ENCODE assay signal across 8 cellular contexts in the genomic region with DNA sequence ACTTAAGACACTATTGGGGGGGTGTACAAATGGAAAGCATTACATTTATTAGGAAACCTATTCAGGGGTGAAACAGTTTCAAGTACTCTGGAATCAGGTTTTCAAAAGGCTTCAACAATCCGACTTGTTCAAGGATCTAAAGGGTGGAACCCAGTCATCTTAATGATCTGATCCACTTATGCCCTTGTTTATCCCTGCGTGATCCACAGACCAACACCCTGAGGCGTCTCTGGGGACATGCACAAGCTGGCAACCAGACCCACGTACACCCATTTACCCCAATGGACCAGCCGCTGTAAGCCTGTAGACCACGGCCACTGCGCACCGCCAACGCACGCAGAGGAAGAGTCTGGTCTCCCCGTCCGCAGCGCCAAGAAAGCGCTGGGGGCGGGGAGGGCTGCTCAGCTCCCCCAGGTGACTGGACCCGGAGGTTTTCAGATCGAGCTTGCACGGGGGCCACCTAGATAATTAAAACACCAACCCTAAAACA. TPM values are rescaled to one million over a fixed set of nuclear protein-coding genes. Genes with fewer than 3 reads are reported as not detected.
DNase-seq lines count a peak whose midpoint lies in the region; ATAC-seq and TF ChIP-seq lines count a peak whose summit lies in the region.

No MANE protein-coding gene starts in this region.

- H3K4ac ChIP-seq in IMR-90 (ENCODE audit: low read depth, low read length), result peak overlapping the region; percentile 12; the same call in 1 of the 2 replicates

- no peak overlapping the region for H2BK120ac ChIP-seq in IMR-90 (ENCODE audit: low read depth, low read length)

- no peak overlapping the region for H4K91ac ChIP-seq in IMR-90 (ENCODE audit: insufficient read depth, low read depth, low read length)

- peak overlapping the region; percentile 87 for H3K4me2 ChIP-seq in IMR-90 (ENCODE audit: low read depth, low read length)
- peak overlapping the region; percentile 98 for H3K4me2 ChIP-seq in smooth muscle cell

- H3K4me3 ChIP-seq in AG04450 (ENCODE audit: low read depth, low read length) (peak overlapping the region; percentile 69), IMR-90 (ENCODE audit: insufficient read depth, low read depth, low read length) (peak overlapping the region; percentile 88), iPS-11a (ENCODE audit: low read depth, low read length) (peak overlapping the region; percentile 85), smooth muscle cell (peak overlapping the region; percentile 72)

- H3K4me1 ChIP-seq in IMR-90 (ENCODE audit: control insufficient read depth, insufficient read depth, low read length) (peaks cover 11% of the 10 kb centered on the region), smooth muscle cell (ENCODE audit: low read depth) (peaks cover 12% of the 10 kb centered on the region)

- peak overlapping the region; percentile 84 for H3K27ac ChIP-seq in AG04450 (ENCODE audit: low read depth, low read length)
- H3K27ac ChIP-seq in IMR-90 (ENCODE audit: insufficient read depth, low read length), result peak overlapping the region; percentile 94
- H3K27ac ChIP-seq in smooth muscle cell (ENCODE audit: low read depth), result peak overlapping the region; percentile 88

- H2AFZ ChIP-seq in IMR-90 (replicated peaks; ENCODE audit: low read length, poor library complexity) (peak overlapping the region; percentile 89), smooth muscle cell (ENCODE audit: low read depth) (no peak overlapping the region)

- no peak overlapping the region for H2BK20ac ChIP-seq in IMR-90 (ENCODE audit: low read depth, low read length)

- CTCF ChIA-PET in AG04450 (lab: Charles Lee), result interaction anchor here (0.5 to 1.0 kb wide), 3 partner anchors 12 to 101 kb away, joined by 3 to 4 read pairs (median 3); partner anchors contain the start of gene HNRNPF
- CTCF ChIA-PET in IMR-90 (lab: Yijun Ruan, JAX), result no interaction called here

- H3K79me1 ChIP-seq in IMR-90 (ENCODE audit: low read depth in 1 of 2, low read length in 2 of 2), result peaks cover 12 to 59% of the 10 kb centered on the region in 2 experiments

- ATAC-seq in IMR-90 (ENCODE audit: low read depth), result peak; percentile 3; the same call in 1 of the 2 replicates
- ATAC-seq in GM18867 (IDR thresholded peaks at IDR 0.05; ENCODE audit: unreplicated experiment), result no peak

- no peak for TF ChIP-seq POLR2A in IMR-90 (IDR thresholded peaks at IDR 0.05; ENCODE audit: low read depth, low read length)

- intact Hi-C loops in IMR-90 (cut with micrococcal nuclease), result loop anchor here (2.0 kb wide), 1 partner anchor 41 kb away; the partner anchor contains the start of gene ZNF487

- H3K9me1 ChIP-seq in IMR-90 (ENCODE audit: insufficient read depth, low read length), result peaks cover 13% of the 10 kb centered on the region

- in situ Hi-C loops in IMR-90 (cut with MboI; ENCODE audit: low sequenced_read_pairs), result no loop called here

- H3K79me2 ChIP-seq in smooth muscle cell (ENCODE audit: low read depth), result peaks cover 94% of the 10 kb centered on the region

- BruUV-seq in IMR-90 (replicated peaks; lab: Mats Ljungman, UMichigan), result no TSS peak

- TF ChIP-seq CTCF in AG04450 (IDR thresholded peaks at IDR 0.05; ENCODE audit: low read depth, low read length) (no peak), IMR-90 (conservative IDR thresholded peaks at IDR 0.05; ENCODE audit: low read depth, low read length) (no peak), smooth muscle cell (IDR thresholded peaks at IDR 0.05; ENCODE audit: borderline replicate concordance, insufficient read depth, poor library complexity, severe bottlenecking) (no peak)

- no peak for TF ChIP-seq RAD21 in IMR-90 (IDR thresholded peaks at IDR 0.05; ENCODE audit: low read length)

- H3K18ac ChIP-seq in IMR-90 (ENCODE audit: low read depth, low read length), result no peak overlapping the region

- WGBS in IMR-90 (ENCODE audit: extremely low coverage in 2 of 2, insufficient read length in 1 of 2), 2 experiments, result no CpG with 5 or more reads among the region's 18 CpGs
- WGBS in smooth muscle cell (ENCODE audit: low lambda C conversion rate), result 7% methylated on average over 18 of the region's 18 CpGs

- no peak overlapping the region for H2BK15ac ChIP-seq in IMR-90 (ENCODE audit: low read depth, low read length)

- H3K9me3 ChIP-seq in AG04450 (ENCODE audit: control insufficient read depth, insufficient read depth, low read length), result no peaks in the 10 kb centered on the region
- H3K9me3 ChIP-seq in IMR-90 (ENCODE audit: control insufficient read depth, insufficient read depth, low read length), result no peaks in the 10 kb centered on the region
- H3K9me3 ChIP-seq in smooth muscle cell (replicated peaks; ENCODE audit: low read depth), result no peaks in the 10 kb centered on the region

- H2AK5ac ChIP-seq in IMR-90 (ENCODE audit: low read depth, low read length), result no peak overlapping the region

- dilution Hi-C loops in IMR-90 (cut with HindIII; ENCODE audit: low sequenced_read_pairs, unreplicated experiment), result no loop called here

- H2BK5ac ChIP-seq in IMR-90 (ENCODE audit: low read depth, low read length, poor library complexity, severe bottlenecking), result no peak overlapping the region

- no peaks in the 10 kb centered on the region for H3K27me3 ChIP-seq in AG04450 (ENCODE audit: control insufficient read depth, insufficient read depth, low read length)
- no peaks in the 10 kb centered on the region for H3K27me3 ChIP-seq in IMR-90 (ENCODE audit: control insufficient read depth, insufficient read depth, low read length)
- no peaks in the 10 kb centered on the region for H3K27me3 ChIP-seq in smooth muscle cell (ENCODE audit: low read depth)

- 0 out of 2 replicates have a peak overlapping the region, but pooled peaks have one; percentile 43 for H3K56ac ChIP-seq in IMR-90 (ENCODE audit: extremely low read depth, insufficient read depth, low read length)

- H3K9ac ChIP-seq in IMR-90 (ENCODE audit: low read depth, low read length), result peak overlapping the region; percentile 84
- H3K9ac ChIP-seq in smooth muscle cell (ENCODE audit: low read depth), result peak overlapping the region; percentile 82

- peaks cover 17% of the 10 kb centered on the region for H3F3A ChIP-seq in smooth muscle cell (ENCODE audit: low read depth)

- H2AK9ac ChIP-seq in IMR-90 (replicated peaks; ENCODE audit: low read depth, low read length, poor library complexity), result peak overlapping the region; percentile 97

- H3K36me3 ChIP-seq in IMR-90 (ENCODE audit: control insufficient read depth, insufficient read depth, low read length) (peaks cover 29% of the 10 kb centered on the region), smooth muscle cell (ENCODE audit: low read depth) (no peaks in the 10 kb centered on the region)

- no peak for DNase-seq in AG04450 (ENCODE audit: low read depth, low spot score)
- peak; percentile 28 for DNase-seq in IMR-90
- peak; percentile 30 for DNase-seq in activated T-helper 9 cell treated with anti-CD3 and anti-CD28 coated beads, Interleukin-2, amount 50 U/mL, for 16 hours (ENCODE audit: low read depth)
- no peak for DNase-seq in smooth muscle cell (lab: John Stamatoyannopoulos, UW; ENCODE audit: unreplicated experiment)
- no peak for DNase-seq in DMS79 treated with DMSO at 0.1 percent for 48 hours (lab: John Stamatoyannopoulos, UW)
- no peak for DNase-seq in globus pallidus (ENCODE audit: low spot score)

- H4K8ac ChIP-seq in IMR-90 (ENCODE audit: low read depth in 2 of 2, low read length in 2 of 2), result peak overlapping the region in 1 of 2 experiments; percentile 4; a peak in 1 of 4 replicates

- POLR2A ChIA-PET in AG04450 (lab: Yijun Ruan, JAX), result interaction anchor here (0.6 to 2.3 kb wide), 5 partner anchors 8 to 65 kb away, joined by 3 to 21 read pairs (median 7); partner anchors contain the start of gene HNRNPF
- POLR2A ChIA-PET in IMR-90 (lab: Charles Lee; ENCODE audit: unreplicated experiment), result no interaction called here

- peak overlapping the region; percentile 79 for H3K23ac ChIP-seq in IMR-90 (ENCODE audit: low read depth, low read length)

- peak overlapping the region; percentile 88; the same call in 1 of the 2 replicates for H3K14ac ChIP-seq in IMR-90 (replicated peaks; ENCODE audit: low read depth, low read length)

- H4K5ac ChIP-seq in IMR-90 (ENCODE audit: low read depth, low read length), result no peak overlapping the region

- peaks cover 84% of the 10 kb centered on the region for H4K20me1 ChIP-seq in IMR-90 (ENCODE audit: insufficient read depth, low read length)
- peaks cover 99% of the 10 kb centered on the region for H4K20me1 ChIP-seq in smooth muscle cell (ENCODE audit: low read depth)

TF ChIP-seq in IMR-90, 13 proteins besides CTCF, POLR2A, EP300 and RAD21 (continues in another document):
- no peak for TF ChIP-seq CEBPB (IDR thresholded peaks at IDR 0.05; ENCODE audit: low read depth, low read length)
- TF ChIP-seq RFX5 (IDR thresholded peaks at IDR 0.05; ENCODE audit: low read depth, low read length), result no peak
- TF ChIP-seq RCOR1 (IDR thresholded peaks at IDR 0.05; ENCODE audit: insufficient replicate concordance, low read length), result no peak
- no peak for TF ChIP-seq FOS (IDR thresholded peaks at IDR 0.05; ENCODE audit: low read depth, low read length)
- no peak for TF ChIP-seq MAZ (IDR thresholded peaks at IDR 0.05; ENCODE audit: borderline replicate concordance, low read depth, low read length)
- TF ChIP-seq CHD1 (IDR thresholded peaks at IDR 0.05; ENCODE audit: low read depth, low read length), result no peak
- TF ChIP-seq MAFK (IDR thresholded peaks at IDR 0.05; ENCODE audit: low read depth, low read length), result no peak

RNA-seq across cellular contexts. Expression of gene HNRNPF, which starts 13.4 kb away (rescaled TPM):
- polyA plus RNA-seq in AG04450 (2011; rRNA removed) (160 and 178 TPM in 2 replicates), IMR-90 (2012; rRNA removed) (147 and 169 TPM in 2 replicates), smooth muscle cell (71.9 and 83.9 TPM in 2 replicates)
- 191 and 197 TPM in 2 replicates for polyA minus RNA-seq in AG04450 (2011; rRNA and poly(A)+ RNA removed)
- total RNA-seq in IMR-90 (2012; rRNA removed) (207 and 276 TPM in 2 replicates), smooth muscle cell (112 and 119 TPM in 2 replicates)
- polyA plus RNA-seq in IMR-90 (2012; cell fraction: cytosol; rRNA removed), result 75.0 and 90.4 TPM in 2 replicates
- polyA plus RNA-seq in IMR-90 (2012; cell fraction: nucleus; rRNA removed; ENCODE audit: low replicate concordance), result 58.9 and 93.6 TPM in 2 replicates

RNA-seq across cellular contexts. Expression of gene FXYD4, which starts 24.2 kb away (rescaled TPM):
- polyA plus RNA-seq in AG04450 (2011; rRNA removed), result not detected in 2 replicates
- polyA minus RNA-seq in AG04450 (2011; rRNA and poly(A)+ RNA removed), result not detected in 2 replicates
- total RNA-seq in IMR-90 (2012; rRNA removed), result not detected in 2 replicates
- not detected in 2 replicates for polyA plus RNA-seq in IMR-90 (2012; rRNA removed)
- polyA plus RNA-seq in IMR-90 (2012; cell fraction: cytosol; rRNA removed), result not detected in 2 replicates
- polyA plus RNA-seq in IMR-90 (2012; cell fraction: nucleus; rRNA removed; ENCODE audit: low replicate concordance), result not detected in 2 replicates
- not detected in 2 replicates for total RNA-seq in smooth muscle cell
- not detected in 2 replicates for polyA plus RNA-seq in smooth muscle cell

RNA-seq across cellular contexts. Expression of gene ZNF487, which starts 41.3 kb away (rescaled TPM):
- polyA plus RNA-seq in AG04450 (2011; rRNA removed) (3.2 and 4.4 TPM in 2 replicates), IMR-90 (2012; rRNA removed) (1.7 TPM in 2 replicates), smooth muscle cell (4.6 and 5.1 TPM in 2 replicates)
- polyA minus RNA-seq in AG04450 (2011; rRNA and poly(A)+ RNA removed), result 1.4 and 2.8 TPM in 2 replicates
- total RNA-seq in IMR-90 (2012; rRNA removed) (2.5 and 2.7 TPM in 2 replicates), smooth muscle cell (6.4 and 9.6 TPM in 2 replicates)
- polyA plus RNA-seq in IMR-90 (2012; cell fraction: cytosol; rRNA removed), result 1.0 and 2.7 TPM in 2 replicates
- 0.98 and 2.6 TPM in 2 replicates for polyA plus RNA-seq in IMR-90 (2012; cell fraction: nucleus; rRNA removed; ENCODE audit: low replicate concordance)

Comparison
In these comparisons a context has a peak if more than half of its experiments do, and no peak if none do; other contexts are left out.
1. DNase-seq: peak in IMR-90 (single experiment) and activated T-helper 9 cell treated with anti-CD3 and anti-CD28 coated beads, Interleukin-2, amount 50 U/mL, for 16 hours (single experiment); none in AG04450 (single experiment), smooth muscle cell (single experiment), DMS79 treated with DMSO at 0.1 percent for 48 hours (single experiment) and globus pallidus (single experiment).
2. Peak in every context shown above with its lines, with median percentiles within 50 percentile points of each other: H3K27ac ChIP-seq and H3K4me3 ChIP-seq.